1 cellular context compared by ENCODE assay signal in genomic region chr7:155459133-155459866, GRCh38.
TF ChIP-seq lines count a peak whose summit lies in the region.

No MANE protein-coding gene starts in this region.

TF ChIP-seq in HEK293, 187 proteins besides CTCF, POLR2A, EP300 and RAD21 (continued from another document):
- TF ChIP-seq ZBTB10 (tag by site-specific recombination; IDR thresholded peaks at IDR 0.05) (peak; percentile 31; the same call in 1 of the 2 replicates), MYNN (tag by site-specific recombination; IDR thresholded peaks at IDR 0.05; ENCODE audit: borderline replicate concordance) (no peak), ZNF843 (tag by site-specific recombination; IDR thresholded peaks at IDR 0.05) (0 out of 2 replicates have a peak, but pooled peaks have one; percentile 8), ZNF140 (tag by site-specific recombination; IDR thresholded peaks at IDR 0.05) (no peak), ZBTB26 (tag by site-specific recombination; optimal IDR thresholded peaks at IDR 0.05) (peak; percentile 54), ZNF266 (tag by site-specific recombination; IDR thresholded peaks at IDR 0.05; ENCODE audit: low read depth) (no peak), ZNF26 (tag by site-specific recombination; IDR thresholded peaks at IDR 0.05) (no peak), ZNF792 (tag by site-specific recombination; IDR thresholded peaks at IDR 0.05) (no peak), PRDM4 (tag by site-specific recombination; IDR thresholded peaks at IDR 0.05) (no peak), ZBTB17 (tag by site-specific recombination; IDR thresholded peaks at IDR 0.05) (peak; percentile 76), ZNF549 (tag by site-specific recombination; IDR thresholded peaks at IDR 0.05) (no peak), WT1 (tag by site-specific recombination; IDR thresholded peaks at IDR 0.05) (peak; percentile 20; the same call in 1 of the 2 replicates), MEIS1 (CRISPR knock-in tag; IDR thresholded peaks at IDR 0.05; ENCODE audit: borderline replicate concordance) (no peak), SP2 (tag by site-specific recombination; IDR thresholded peaks at IDR 0.05) (peak; percentile 17; the same call in 1 of the 2 replicates), ZNF223 (tag by site-specific recombination; IDR thresholded peaks at IDR 0.05) (no peak), ZNF791 (tag by site-specific recombination; IDR thresholded peaks at IDR 0.05) (no peak), TCF7L2 (IDR thresholded peaks at IDR 0.05; ENCODE audit: borderline replicate concordance, low read depth, low read length) (no peak), ZNF302 (tag by site-specific recombination; IDR thresholded peaks at IDR 0.05; ENCODE audit: low read depth) (no peak), PATZ1 (tag by site-specific recombination; IDR thresholded peaks at IDR 0.05) (peak; percentile 65)
